8 cellular contexts compared by ENCODE assay signal in the genomic region with DNA sequence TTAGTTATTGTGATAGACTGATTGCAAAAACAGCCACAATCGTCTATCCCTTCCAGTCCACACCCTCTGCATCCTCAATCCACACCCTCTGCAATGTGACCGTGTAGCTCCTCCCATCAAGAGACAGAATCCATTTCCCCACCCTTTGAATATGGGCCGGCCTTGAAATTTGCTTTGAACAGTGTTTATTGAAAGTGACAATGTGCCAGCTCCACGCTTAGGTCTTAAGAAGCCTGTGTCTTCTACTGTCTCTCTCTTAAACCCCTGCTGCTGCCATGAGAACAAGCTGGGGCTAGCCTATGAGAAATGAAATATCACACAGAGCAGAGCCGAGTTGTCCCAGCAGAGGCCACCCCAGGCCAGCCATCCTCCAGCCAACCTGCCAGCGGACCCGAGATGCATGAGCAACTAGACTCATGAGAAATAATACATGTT. TPM values are rescaled to one million over a fixed set of nuclear protein-coding genes. Genes with fewer than 3 reads are reported as not detected.
A peak's percentile ranks its signal among the peaks of the same experiment; 100 is the strongest.
DNase-seq lines count a peak whose midpoint lies in the region; ATAC-seq and TF ChIP-seq lines count a peak whose summit lies in the region.

No MANE protein-coding gene starts in this region.

- DNase-seq in AG08395 (ENCODE audit: low spot score) (peak; percentile 71), body of pancreas (peak in 3 of 4 donors; percentile 23 to 45 (median 36)), left lung (no peak), KBM-7 (no peak), iPS-NIHi7 (ENCODE audit: extremely low spot score) (no peak), NCI-H774 (lab: John Stamatoyannopoulos, UW) (no peak)

- intact Hi-C loops in body of pancreas (cut with DNase I), result no loop called here
- intact Hi-C loops in left lung (cut with DNase I), result no loop called here

- TF ChIP-seq RAD21 in Ishikawa (IDR thresholded peaks at IDR 0.05; ENCODE audit: low read depth), result peak; percentile 44

- H3K27ac ChIP-seq in body of pancreas (peak overlapping the region in 1 of 4 donors; percentile 65), left lung (peak overlapping the region; percentile 80)

- no peak for ATAC-seq in body of pancreas
- no peak for ATAC-seq in left lung
- no peak for ATAC-seq in HG02981 (IDR thresholded peaks at IDR 0.05; ENCODE audit: unreplicated experiment)

- no peaks in the 10 kb centered on the region for H3K36me3 ChIP-seq in body of pancreas (replicated peaks in 1 of 2; ENCODE audit: insufficient read depth in 1 of 2, low read depth in 2 of 2)
- no peaks in the 10 kb centered on the region for H3K36me3 ChIP-seq in left lung

- TF ChIP-seq CTCF in body of pancreas (IDR thresholded peaks at IDR 0.05), result peak in 3 of 7 experiments; percentile 25 to 44 (median 32)
- TF ChIP-seq CTCF in left lung (IDR thresholded peaks at IDR 0.05), result no peak

- H3K4me1 ChIP-seq in body of pancreas (no peaks in the 10 kb centered on the region), left lung (peaks cover 35 to 76% of the 10 kb centered on the region in 2 donors)

- TF ChIP-seq POLR2A in body of pancreas (IDR thresholded peaks at IDR 0.05), result no peak

- H3K9me3 ChIP-seq in body of pancreas, result no peaks in the 10 kb centered on the region
- H3K9me3 ChIP-seq in left lung, result no peaks in the 10 kb centered on the region

- H3K27me3 ChIP-seq in body of pancreas, result no peaks in the 10 kb centered on the region
- H3K27me3 ChIP-seq in left lung, result no peaks in the 10 kb centered on the region

- H3K4me3 ChIP-seq in body of pancreas, result no peak overlapping the region
- no peak overlapping the region for H3K4me3 ChIP-seq in left lung

- no peak for TF ChIP-seq EP300 in Ishikawa (IDR thresholded peaks at IDR 0.05; ENCODE audit: borderline replicate concordance)

- in situ Hi-C loops in KBM-7 (cut with MboI; ENCODE audit: low pct_unique_long_range_greater_than_20kb, low sequenced_read_pairs), result no loop called here

- WGBS in body of pancreas, 2 donors, result 37 to 38% methylated on average over 7 of the region's 7 CpGs

TF ChIP-seq in Ishikawa, 13 proteins besides CTCF, POLR2A, EP300 and RAD21:
- TF ChIP-seq FOXM1 (IDR thresholded peaks at IDR 0.05; ENCODE audit: borderline replicate concordance, low read depth), result no peak
- TF ChIP-seq YY1 (IDR thresholded peaks at IDR 0.05; ENCODE audit: low read depth), result no peak
- no peak for TF ChIP-seq TCF12 (IDR thresholded peaks at IDR 0.05; ENCODE audit: low read depth)
- TF ChIP-seq, protein P1, sequence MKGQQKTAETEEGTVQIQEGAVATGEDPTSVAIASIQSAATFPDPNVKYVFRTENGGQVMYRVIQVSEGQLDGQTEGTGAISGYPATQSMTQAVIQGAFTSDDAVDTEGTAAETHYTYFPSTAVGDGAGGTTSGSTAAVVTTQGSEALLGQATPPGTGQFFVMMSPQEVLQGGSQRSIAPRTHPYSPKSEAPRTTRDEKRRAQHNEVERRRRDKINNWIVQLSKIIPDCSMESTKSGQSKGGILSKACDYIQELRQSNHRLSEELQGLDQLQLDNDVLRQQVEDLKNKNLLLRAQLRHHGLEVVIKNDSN (IDR thresholded peaks at IDR 0.05), result no peak
- TF ChIP-seq CEBPB (IDR thresholded peaks at IDR 0.05), result no peak
- TF ChIP-seq, protein P2, sequence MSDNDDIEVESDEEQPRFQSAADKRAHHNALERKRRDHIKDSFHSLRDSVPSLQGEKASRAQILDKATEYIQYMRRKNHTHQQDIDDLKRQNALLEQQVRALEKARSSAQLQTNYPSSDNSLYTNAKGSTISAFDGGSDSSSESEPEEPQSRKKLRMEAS (IDR thresholded peaks at IDR 0.05), result no peak
- no peak for TF ChIP-seq ZBTB7A (IDR thresholded peaks at IDR 0.05; ENCODE audit: low read depth)
- no peak for TF ChIP-seq CREB1 (IDR thresholded peaks at IDR 0.05; ENCODE audit: low read depth)
- no peak for TF ChIP-seq TEAD4 (IDR thresholded peaks at IDR 0.05)
- TF ChIP-seq EGR1 (IDR thresholded peaks at IDR 0.05), result no peak
- TF ChIP-seq, protein P3, sequence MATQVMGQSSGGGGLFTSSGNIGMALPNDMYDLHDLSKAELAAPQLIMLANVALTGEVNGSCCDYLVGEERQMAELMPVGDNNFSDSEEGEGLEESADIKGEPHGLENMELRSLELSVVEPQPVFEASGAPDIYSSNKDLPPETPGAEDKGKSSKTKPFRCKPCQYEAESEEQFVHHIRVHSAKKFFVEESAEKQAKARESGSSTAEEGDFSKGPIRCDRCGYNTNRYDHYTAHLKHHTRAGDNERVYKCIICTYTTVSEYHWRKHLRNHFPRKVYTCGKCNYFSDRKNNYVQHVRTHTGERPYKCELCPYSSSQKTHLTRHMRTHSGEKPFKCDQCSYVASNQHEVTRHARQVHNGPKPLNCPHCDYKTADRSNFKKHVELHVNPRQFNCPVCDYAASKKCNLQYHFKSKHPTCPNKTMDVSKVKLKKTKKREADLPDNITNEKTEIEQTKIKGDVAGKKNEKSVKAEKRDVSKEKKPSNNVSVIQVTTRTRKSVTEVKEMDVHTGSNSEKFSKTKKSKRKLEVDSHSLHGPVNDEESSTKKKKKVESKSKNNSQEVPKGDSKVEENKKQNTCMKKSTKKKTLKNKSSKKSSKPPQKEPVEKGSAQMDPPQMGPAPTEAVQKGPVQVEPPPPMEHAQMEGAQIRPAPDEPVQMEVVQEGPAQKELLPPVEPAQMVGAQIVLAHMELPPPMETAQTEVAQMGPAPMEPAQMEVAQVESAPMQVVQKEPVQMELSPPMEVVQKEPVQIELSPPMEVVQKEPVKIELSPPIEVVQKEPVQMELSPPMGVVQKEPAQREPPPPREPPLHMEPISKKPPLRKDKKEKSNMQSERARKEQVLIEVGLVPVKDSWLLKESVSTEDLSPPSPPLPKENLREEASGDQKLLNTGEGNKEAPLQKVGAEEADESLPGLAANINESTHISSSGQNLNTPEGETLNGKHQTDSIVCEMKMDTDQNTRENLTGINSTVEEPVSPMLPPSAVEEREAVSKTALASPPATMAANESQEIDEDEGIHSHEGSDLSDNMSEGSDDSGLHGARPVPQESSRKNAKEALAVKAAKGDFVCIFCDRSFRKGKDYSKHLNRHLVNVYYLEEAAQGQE (IDR thresholded peaks at IDR 0.05; ENCODE audit: low read depth), result no peak
- TF ChIP-seq TAF1 (IDR thresholded peaks at IDR 0.05; ENCODE audit: low read depth), result no peak
- TF ChIP-seq NFIC (IDR thresholded peaks at IDR 0.05), result no peak

RNA-seq across cellular contexts. Expression of a gene that starts 22.3 kb away (rescaled TPM):
- total RNA-seq in body of pancreas (10 to 100 TPM; 16.6 to 24.4 TPM), left lung (100 to 1,000 TPM; 242 to 293 TPM)

Comparison
In these comparisons a context has a peak if more than half of its experiments do, and no peak if none do; other contexts are left out.
1. DNase-seq: peak in AG08395 (single experiment) and body of pancreas (3 of 4); none in left lung (0 of 2), KBM-7 (single experiment), iPS-NIHi7 (single experiment) and NCI-H774 (single experiment).
2. RNA of a gene that starts 22.3 kb away (total RNA-seq): 242 to 293 TPM in left lung; 16.6 to 24.4 TPM in body of pancreas; every median in the first group is over 4 times any median in the second.